19 cellular contexts compared by ENCODE assay signal in the genomic region with DNA sequence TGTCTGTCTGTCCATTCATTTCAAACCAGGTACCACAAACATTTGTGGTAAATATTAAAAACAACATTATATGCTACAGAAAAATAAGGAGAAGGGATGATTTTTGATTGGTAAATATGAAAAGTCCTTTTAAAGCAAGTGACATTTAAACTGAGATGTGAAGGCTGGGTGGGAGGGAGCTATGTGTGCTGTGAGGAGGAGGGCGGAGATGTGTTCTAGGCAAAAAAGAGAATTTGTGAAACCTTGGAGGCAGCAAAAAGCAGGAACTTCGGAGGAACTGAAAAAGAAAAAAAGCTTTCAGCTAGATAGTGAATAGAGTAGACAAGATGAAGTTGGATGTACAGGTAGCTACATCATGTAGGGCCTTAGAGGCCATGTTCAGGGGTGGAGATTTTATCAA. TPM values are rescaled to one million over a fixed set of nuclear protein-coding genes. Genes with fewer than 3 reads are reported as not detected.
DNase-seq lines count a peak whose midpoint lies in the region; ATAC-seq and TF ChIP-seq lines count a peak whose summit lies in the region.
"Had no signal": no experiment of that assay in that cellular context is flagged by ENCODE, and none has a peak within 500 bp of the region (broad histone marks: within the 10 kb centered on the region; RNA-seq: fewer than 3 reads in every experiment).

No MANE protein-coding gene starts in this region.

- no peaks in the 10 kb centered on the region for H3K9me3 ChIP-seq in uterus
- H3K9me3 ChIP-seq: ascending aorta, Caco-2, right atrium auricular region, tibial artery had no signal

- no peak for TF ChIP-seq POLR2A in uterus (IDR thresholded peaks at IDR 0.05)

- H3K27me3 ChIP-seq in dorsolateral prefrontal cortex, result no peaks in the 10 kb centered on the region
- H3K27me3 ChIP-seq in uterus, result no peaks in the 10 kb centered on the region
- H3K27me3 ChIP-seq: ascending aorta, right atrium auricular region, tibial artery had no signal

- H3K9me3 Mint-ChIP-seq in activated naive CD4-positive, alpha-beta T cell treated with anti-CD3 and anti-CD28 coated beads, Interleukin-2, amount 50 U/mL, for 24 hours, result no peaks in the 10 kb centered on the region
- no peaks in the 10 kb centered on the region for H3K9me3 Mint-ChIP-seq in activated naive CD4-positive, alpha-beta T cell treated with anti-CD3 and anti-CD28 coated beads for 36 hours
- no peaks in the 10 kb centered on the region for H3K9me3 Mint-ChIP-seq in activated B cell treated with CpG ODN at 0.5 μM for 24 hours

- CTCF ChIA-PET in activated naive CD4-positive, alpha-beta T cell treated with anti-CD3 and anti-CD28 coated beads for 36 hours (lab: Charles Lee), result interaction anchor here (0.5 to 4.9 kb wide), 7 partner anchors 9 to 318 kb away, joined by 3 to 26 read pairs (median 3); a partner anchor contains a TSS
- CTCF ChIA-PET in activated B cell treated with CpG ODN at 0.5 μM for 24 hours (lab: Charles Lee), result interaction anchor here (1.3 to 3.6 kb wide), 2 partner anchors 10 to 145 kb away, joined by 4 to 32 read pairs; a partner anchor contains a TSS

- H3K4me1 ChIP-seq in uterus, result no peaks in the 10 kb centered on the region
- H3K4me1 ChIP-seq: ascending aorta, Caco-2, right atrium auricular region, tibial artery had no signal

- H3K4me3 ChIP-seq in dorsolateral prefrontal cortex (peak overlapping the region in 22 of 59 donors; percentile 3 to 59 (median 46)), uterus (no peak overlapping the region)
- H3K4me3 ChIP-seq: ascending aorta, right atrium auricular region, tibial artery had no signal

- no peak overlapping the region for H3K4me3 Mint-ChIP-seq in activated naive CD4-positive, alpha-beta T cell treated with anti-CD3 and anti-CD28 coated beads, Interleukin-2, amount 50 U/mL, for 24 hours
- no peak overlapping the region for H3K4me3 Mint-ChIP-seq in activated naive CD4-positive, alpha-beta T cell treated with anti-CD3 and anti-CD28 coated beads for 36 hours
- no peak overlapping the region for H3K4me3 Mint-ChIP-seq in activated B cell treated with CpG ODN at 0.5 μM for 24 hours

- H3K27me3 Mint-ChIP-seq in activated naive CD4-positive, alpha-beta T cell treated with anti-CD3 and anti-CD28 coated beads, Interleukin-2, amount 50 U/mL, for 24 hours, result no peaks in the 10 kb centered on the region
- H3K27me3 Mint-ChIP-seq in activated naive CD4-positive, alpha-beta T cell treated with anti-CD3 and anti-CD28 coated beads for 36 hours (ENCODE audit: low read depth), result no peaks in the 10 kb centered on the region
- H3K27me3 Mint-ChIP-seq in activated B cell treated with CpG ODN at 0.5 μM for 24 hours, result no peaks in the 10 kb centered on the region

- no peak for ATAC-seq in activated B cell treated with CpG ODN at 0.5 μM for 24 hours (ENCODE audit: low read depth)
- ATAC-seq in GM19023 (IDR thresholded peaks at IDR 0.05; ENCODE audit: unreplicated experiment), result no peak
- no peak for ATAC-seq in HG03460 (IDR thresholded peaks at IDR 0.05; ENCODE audit: unreplicated experiment)
- ATAC-seq: left ventricle myocardium superior had no signal

- intact Hi-C loops in activated naive CD4-positive, alpha-beta T cell treated with anti-CD3 and anti-CD28 coated beads for 36 hours (cut with micrococcal nuclease), result no loop called here
- intact Hi-C loops in activated B cell treated with CpG ODN at 0.5 μM for 24 hours (cut with micrococcal nuclease) (loop anchor here (2.0 to 10.0 kb wide), 2 partner anchors 68 to 1430 kb away; a partner anchor contains a TSS), dorsolateral prefrontal cortex (cut with DNase I) (no loop called here), uterus (cut with DNase I; ENCODE audit: low total_unique reads) (no loop called here)

- peaks cover 50% of the 10 kb centered on the region for H3K4me1 Mint-ChIP-seq in activated naive CD4-positive, alpha-beta T cell treated with anti-CD3 and anti-CD28 coated beads, Interleukin-2, amount 50 U/mL, for 24 hours
- H3K4me1 Mint-ChIP-seq in activated naive CD4-positive, alpha-beta T cell treated with anti-CD3 and anti-CD28 coated beads for 36 hours (ENCODE audit: low read depth), result peaks cover 30% of the 10 kb centered on the region
- peaks cover 35% of the 10 kb centered on the region for H3K4me1 Mint-ChIP-seq in activated B cell treated with CpG ODN at 0.5 μM for 24 hours

- POLR2A ChIA-PET in activated B cell treated with CpG ODN at 0.5 μM for 24 hours (lab: Charles Lee), result interaction anchor here (1.8 to 3.7 kb wide), 2 partner anchors 11 to 71 kb away, joined by 6 to 60 read pairs; a partner anchor contains a TSS

- no peak for DNase-seq in activated naive CD4-positive, alpha-beta T cell treated with anti-CD3 and anti-CD28 coated beads for 36 hours
- DNase-seq in activated B cell treated with CpG ODN at 0.5 μM for 24 hours (no peak), dorsolateral prefrontal cortex (no peak), uterus (no peak)
- DNase-seq: Caco-2, EL, KG1, left ventricle myocardium superior, NCI-H524 treated with DMSO at 0.1 percent for 48 hours, Right ventricle myocardium superior, tibial artery, WERI-Rb-1 had no signal

- H3K27ac ChIP-seq in dorsolateral prefrontal cortex (peak overlapping the region in 54 of 59 donors; percentile 4 to 90 (median 77)), temporal lobe (ENCODE audit: low read depth, low read length) (peak overlapping the region; percentile 27), uterus (no peak overlapping the region)
- H3K27ac ChIP-seq: ascending aorta, right atrium auricular region, tibial artery, WERI-Rb-1 had no signal

- peak overlapping the region; percentile 68 for H3K27ac Mint-ChIP-seq in activated naive CD4-positive, alpha-beta T cell treated with anti-CD3 and anti-CD28 coated beads, Interleukin-2, amount 50 U/mL, for 24 hours
- H3K27ac Mint-ChIP-seq in activated naive CD4-positive, alpha-beta T cell treated with anti-CD3 and anti-CD28 coated beads for 36 hours, result no peak overlapping the region
- H3K27ac Mint-ChIP-seq in activated B cell treated with CpG ODN at 0.5 μM for 24 hours, result peak overlapping the region; percentile 67

- TF ChIP-seq CTCF in activated B cell treated with CpG ODN at 0.5 μM for 24 hours (IDR thresholded peaks at IDR 0.05) (no peak), dorsolateral prefrontal cortex (IDR thresholded peaks at IDR 0.05 in 54 of 56, conservative IDR thresholded peaks at IDR 0.05 in 2 of 56; ENCODE audit: low read depth in 1 of 56, partially characterized antibody in 56 of 56) (no peak), uterus (IDR thresholded peaks at IDR 0.05) (no peak)

- no peaks in the 10 kb centered on the region for H3K36me3 Mint-ChIP-seq in activated naive CD4-positive, alpha-beta T cell treated with anti-CD3 and anti-CD28 coated beads, Interleukin-2, amount 50 U/mL, for 24 hours
- no peaks in the 10 kb centered on the region for H3K36me3 Mint-ChIP-seq in activated naive CD4-positive, alpha-beta T cell treated with anti-CD3 and anti-CD28 coated beads for 36 hours (ENCODE audit: low read depth)
- no peaks in the 10 kb centered on the region for H3K36me3 Mint-ChIP-seq in activated B cell treated with CpG ODN at 0.5 μM for 24 hours (ENCODE audit: low read depth)

- no peaks in the 10 kb centered on the region for H3K36me3 ChIP-seq in uterus
- H3K36me3 ChIP-seq: ascending aorta, right atrium auricular region, tibial artery, WERI-Rb-1 had no signal

RNA-seq across cellular contexts. Expression of a gene that starts 10.0 kb away (rescaled TPM):
- total RNA-seq in activated naive CD4-positive, alpha-beta T cell treated with anti-CD3 and anti-CD28 coated beads for 36 hours, result 10 to 100 TPM; 29.6 to 38.2 TPM
- total RNA-seq in activated B cell treated with CpG ODN at 0.5 μM for 24 hours (55.7 and 59.1 TPM in 2 replicates), dorsolateral prefrontal cortex (100 to 1,000 TPM in 119 of 120 experiments, 10 to 100 TPM in 1; 87.3 to 271 (median 162) TPM), temporal lobe (55.1 TPM), uterus (100 to 1,000 TPM in 1 of 4 donors, 10 to 100 TPM in 3; 10.5 to 134 (median 27.1) TPM)

RNA-seq across cellular contexts. Expression of a gene that starts 27.1 kb away (rescaled TPM):
- under 1 TPM; 0.17 to 0.25 TPM for total RNA-seq in activated naive CD4-positive, alpha-beta T cell treated with anti-CD3 and anti-CD28 coated beads for 36 hours
- not detected in 2 replicates for total RNA-seq in activated B cell treated with CpG ODN at 0.5 μM for 24 hours
- total RNA-seq in dorsolateral prefrontal cortex, result 1 to 10 TPM in 43 of 120 experiments, under 1 TPM in 69, not detected in 8; 0.13 to 4.1 (median 0.81) TPM
- 0.74 TPM for total RNA-seq in temporal lobe
- 1 to 10 TPM; 1.0 to 2.5 (median 2.1) TPM for total RNA-seq in uterus
- total RNA-seq: ascending aorta, Caco-2, H1, Right ventricle myocardium superior had no signal

Comparison
In these comparisons a context has a peak if more than half of its experiments do, and no peak if none do; other contexts are left out.
1. H3K27ac ChIP-seq: peak in dorsolateral prefrontal cortex (54 of 59) and temporal lobe (single experiment); none in uterus (0 of 2).